ENCODE assay signal across 8 cellular contexts in genomic region chr17:7687908-7688807, GRCh38.
DNase-seq lines count a peak whose midpoint lies in the region; ATAC-seq and FAIRE-seq lines count a peak whose summit lies in the region.

Gene WRAP53, plus strand, starts transcription at chr17:7688477. Its CDS starts 172 bp downstream, at chr17:7688649.

- peaks cover 42% of the 10 kb centered on the region for H3K36me3 Mint-ChIP-seq in central memory CD8-positive, alpha-beta T cell (ENCODE audit: insufficient read depth)

- peak; percentile 38 for FAIRE-seq in islet of Langerhans (lab: Jason Lieb, UNC)

- H3K27me3 Mint-ChIP-seq in central memory CD8-positive, alpha-beta T cell = no peaks in the 10 kb centered on the region

- peak within 1 kb of the TSS; percentile 100 for H3K27ac Mint-ChIP-seq in central memory CD8-positive, alpha-beta T cell (ENCODE audit: low read depth)

- peaks cover 52% of the 10 kb centered on the region for H3K4me1 Mint-ChIP-seq in central memory CD8-positive, alpha-beta T cell

- no peaks in the 10 kb centered on the region for H3K9me3 Mint-ChIP-seq in central memory CD8-positive, alpha-beta T cell

- ATAC-seq in GM19025 (IDR thresholded peaks at IDR 0.05; ENCODE audit: low read depth, unreplicated experiment) = peak; percentile 70
- ATAC-seq in HG03342 (IDR thresholded peaks at IDR 0.05; ENCODE audit: unreplicated experiment) = peak; percentile 67
- peak; percentile 74 for ATAC-seq in central memory CD8-positive, alpha-beta T cell (replicated peaks; ENCODE audit: extremely low read depth, poor library complexity, severe bottlenecking)

- peak within 1 kb of the TSS; percentile 89 for H3K4me3 Mint-ChIP-seq in central memory CD8-positive, alpha-beta T cell

- DNase-seq in AML-193 (lab: John Stamatoyannopoulos, UW) (peak; percentile 68 to 74), NCI-H446 (lab: John Stamatoyannopoulos, UW) (peak; percentile 95 to 98)
- DNase-seq in activated CD4-positive, CD25-positive, alpha-beta regulatory T cell treated with anti-CD3 and anti-CD28 coated beads, Interleukin-2, amount 50 U/mL, for 16 hours (ENCODE audit: low read depth, low spot score) = peak; percentile 94
- DNase-seq in central memory CD8-positive, alpha-beta T cell (ENCODE audit: low spot score in 2 of 2) = peak; percentile 96 to 97
- peak; percentile 93 for DNase-seq in stimulated activated CD4-positive, alpha-beta T cell treated with anti-CD3 and anti-CD28 coated beads, Interleukin-12 subunit alpha, Interleukin-12 subunit beta, amount 100 ng/mL, for 4 hours

Comparison
In these comparisons a context has a peak if more than half of its experiments do, and no peak if none do; other contexts are left out.
1. Peak in every context shown above with its lines: DNase-seq and ATAC-seq.